In genomic region chr1:204623365-204623893, GRCh38 we compare ENCODE assay signal across 10 cellular contexts.
DNase-seq lines count a peak whose midpoint lies in the region; ATAC-seq and TF ChIP-seq lines count a peak whose summit lies in the region.
"Had no signal": no experiment of that assay in that cellular context is flagged by ENCODE, and none has a peak within 500 bp of the region (broad histone marks: within the 10 kb centered on the region; RNA-seq: fewer than 3 reads in every experiment).

No MANE protein-coding gene starts in this region.

- H3K4me2 ChIP-seq in fibroblast of lung (ENCODE audit: extremely low read depth, insufficient read depth, low read length) = no peak overlapping the region

- no peaks in the 10 kb centered on the region for H3K9me3 Mint-ChIP-seq in immature natural killer cell

- ATAC-seq in HG02981 (IDR thresholded peaks at IDR 0.05; ENCODE audit: unreplicated experiment) (no peak), HG03095 (IDR thresholded peaks at IDR 0.05; ENCODE audit: unreplicated experiment) (no peak)
- ATAC-seq: esophagus mucosa had no signal

- H3K27ac ChIP-seq in fibroblast of lung (ENCODE audit: insufficient read depth, low read length) = no peak overlapping the region

- no peak for TF ChIP-seq CTCF in fibroblast of lung (conservative IDR thresholded peaks at IDR 0.05 in 1 of 2, IDR thresholded peaks at IDR 0.05 in 1 of 2; ENCODE audit: low read depth in 1 of 2, low read length in 2 of 2)

- no peaks in the 10 kb centered on the region for H3K9me3 ChIP-seq in fibroblast of lung (ENCODE audit: control insufficient read depth, insufficient read depth, low read depth, low read length)

- H3K27ac Mint-ChIP-seq in immature natural killer cell = no peak overlapping the region

- peaks cover 0 to 2% (median 2%) of the 10 kb centered on the region in 3 donors for H3K27me3 Mint-ChIP-seq in immature natural killer cell (ENCODE audit: low read depth in 3 of 3)

- DNase-seq in NCI-H2227 (lab: John Stamatoyannopoulos, UW; ENCODE audit: unreplicated experiment) (peak; percentile 40), NCI-H2227 treated with DMSO at 0.1 percent for 48 hours (lab: John Stamatoyannopoulos, UW) (no peak), OCI-M1 (lab: John Stamatoyannopoulos, UW) (peak; percentile 49), fibroblast of lung (ENCODE audit: low read depth in 2 of 2) (peak; percentile 56 to 69), posterior vena cava (ENCODE audit: low spot score) (peak; percentile 90), immature natural killer cell (no peak)
- DNase-seq: activated gamma-delta T cell had no signal

- no peaks in the 10 kb centered on the region for H3K79me2 ChIP-seq in fibroblast of lung (ENCODE audit: control insufficient read depth, insufficient read depth, low read length)

- H3K4me3 ChIP-seq in fibroblast of lung (replicated peaks in 1 of 4; ENCODE audit: control extremely low read depth in 1 of 4, insufficient read depth in 1 of 4, low read depth in 3 of 4, low read length in 4 of 4) = no peak overlapping the region

- H3K4me3 Mint-ChIP-seq in immature natural killer cell = no peak overlapping the region

- no peak overlapping the region for H3K9ac ChIP-seq in fibroblast of lung (ENCODE audit: insufficient read depth, low read length)

- intact Hi-C loops in posterior vena cava (cut with DNase I) = no loop called here

- no peaks in the 10 kb centered on the region for H3K4me1 Mint-ChIP-seq in immature natural killer cell

- no peak overlapping the region for H2AFZ ChIP-seq in fibroblast of lung (ENCODE audit: low read length)

- no peaks in the 10 kb centered on the region for H4K20me1 ChIP-seq in fibroblast of lung (ENCODE audit: control insufficient read depth, extremely low read depth, insufficient read depth, low read length)

- H3K36me3 Mint-ChIP-seq in immature natural killer cell = no peaks in the 10 kb centered on the region

- H3K36me3 ChIP-seq in fibroblast of lung (ENCODE audit: control insufficient read depth, insufficient read depth, low read length) = no peaks in the 10 kb centered on the region

- H3K27me3 ChIP-seq in fibroblast of lung (ENCODE audit: control insufficient read depth, insufficient read depth, low read length) = no peaks in the 10 kb centered on the region

- H3K4me1 ChIP-seq in fibroblast of lung (ENCODE audit: control insufficient read depth, extremely low read depth, insufficient read depth, low read length) = no peaks in the 10 kb centered on the region

Comparison
In these comparisons a context has a peak if more than half of its experiments do, and no peak if none do; other contexts are left out.
1. DNase-seq: peak in NCI-H2227 (single experiment), OCI-M1 (single experiment), fibroblast of lung (2 of 2) and posterior vena cava (single experiment); none in NCI-H2227 treated with DMSO at 0.1 percent for 48 hours (single experiment) and immature natural killer cell (0 of 3).